ENCODE assay signal across 8 cellular contexts in genomic region chr17:74873036-74873873, GRCh38. TPM values are rescaled to one million over a fixed set of nuclear protein-coding genes. Genes with fewer than 3 reads are reported as not detected.
DNase-seq lines count a peak whose midpoint lies in the region; ATAC-seq and TF ChIP-seq lines count a peak whose summit lies in the region.

No MANE protein-coding gene starts in this region.

- H3K4me3 ChIP-seq in PC-9 (peak overlapping the region; percentile 85), esophagus (ENCODE audit: low read depth in 1 of 2, low read length in 2 of 2) (peak overlapping the region; percentile 57 to 69), mucosa of rectum (ENCODE audit: low read length in 2 of 2) (peak overlapping the region; percentile 88 to 90)

- DNase-seq in DMS53 treated with DMSO at 0.1 percent for 48 hours (lab: John Stamatoyannopoulos, UW; ENCODE audit: unreplicated experiment), result peak; percentile 99
- peak; percentile 100 for DNase-seq in KBM-7
- DNase-seq in PC-9, result peak; percentile 97 to 99
- peak; percentile 99 for DNase-seq in activated T-cell treated with anti-CD3 and anti-CD28 coated beads, Interleukin-2, amount 50 U/mL, for 4 hours
- peak; percentile 98 to 99 for DNase-seq in stimulated activated CD8-positive, alpha-beta memory T cell treated with anti-CD3 and anti-CD28 coated beads, Interleukin-4, amount 100 ng/mL, for 4 hours (ENCODE audit: low read depth in 2 of 2, low spot score in 1 of 2)

- H3K27ac ChIP-seq in PC-9, result peak overlapping the region; percentile 64
- peak overlapping the region; percentile 91 to 97 for H3K27ac ChIP-seq in esophagus (ENCODE audit: low read depth in 2 of 2, low read length in 1 of 2)
- peak overlapping the region; percentile 88 to 89 for H3K27ac ChIP-seq in mucosa of rectum (ENCODE audit: low read depth in 2 of 2, low read length in 2 of 2)

- H3K36me3 Mint-ChIP-seq in activated T-cell treated with anti-CD3 and anti-CD28 coated beads, Interleukin-2, amount 50 U/mL, for 4 hours (ENCODE audit: insufficient read depth), result no peaks in the 10 kb centered on the region

- H3F3A ChIP-seq in PC-9 (ENCODE audit: insufficient read depth, low read depth), result no peaks in the 10 kb centered on the region

- H3K9me2 ChIP-seq in PC-9 (ENCODE audit: insufficient read depth), result no peaks in the 10 kb centered on the region

- peak overlapping the region; percentile 89 for H2AFZ ChIP-seq in PC-9

- H3K4me1 Mint-ChIP-seq in activated T-cell treated with anti-CD3 and anti-CD28 coated beads, Interleukin-2, amount 50 U/mL, for 4 hours (ENCODE audit: low read depth), result peaks cover 19% of the 10 kb centered on the region

- no peaks in the 10 kb centered on the region for H3K79me2 ChIP-seq in PC-9 (ENCODE audit: low read depth)

- TSS peak; percentile 99 for BruUV-seq in PC-9 (replicated peaks; lab: Mats Ljungman, UMichigan)

- in situ Hi-C loops in KBM-7 (cut with MboI; ENCODE audit: low pct_unique_long_range_greater_than_20kb, low sequenced_read_pairs), result no loop called here

- H3K27me3 ChIP-seq in PC-9 (ENCODE audit: insufficient read depth, low read depth) (no peaks in the 10 kb centered on the region), esophagus (ENCODE audit: control insufficient read depth in 1 of 2, insufficient read depth in 2 of 2, low read length in 2 of 2) (no peaks in the 10 kb centered on the region), mucosa of rectum (ENCODE audit: control insufficient read depth in 2 of 2, insufficient read depth in 2 of 2, low read length in 2 of 2) (no peaks in the 10 kb centered on the region)

- 1% methylated on average over 49 to 55 of the region's 55 CpGs for WGBS in esophagus, 2 donors

- H4K20me1 ChIP-seq in PC-9 (ENCODE audit: insufficient read depth), result no peaks in the 10 kb centered on the region

- intact Hi-C loops in PC-9 (cut with micrococcal nuclease; ENCODE audit: unreplicated experiment), result loop anchor here (1.0 to 5.0 kb wide), 2 partner anchors 44 to 84 kb away; no protein-coding TSS in a partner anchor

- no peak for TF ChIP-seq CTCF in PC-9 (conservative IDR thresholded peaks at IDR 0.05)

- no peaks in the 10 kb centered on the region for H3K9me3 ChIP-seq in PC-9 (ENCODE audit: insufficient read depth, low read depth)
- H3K9me3 ChIP-seq in esophagus (ENCODE audit: control insufficient read depth in 2 of 2, insufficient read depth in 1 of 2, low read depth in 1 of 2, low read length in 1 of 2), result no peaks in the 10 kb centered on the region
- H3K9me3 ChIP-seq in mucosa of rectum (ENCODE audit: control insufficient read depth in 2 of 2, low read length in 2 of 2), result no peaks in the 10 kb centered on the region

- H3K27me3 Mint-ChIP-seq in activated T-cell treated with anti-CD3 and anti-CD28 coated beads, Interleukin-2, amount 50 U/mL, for 4 hours (ENCODE audit: low read depth), result no peaks in the 10 kb centered on the region

- peak overlapping the region; percentile 95 to 98 for H3K9ac ChIP-seq in mucosa of rectum (ENCODE audit: low read depth in 1 of 2, low read length in 2 of 2)

- CTCF ChIA-PET in PC-9 (lab: Charles Lee), result interaction anchor here (0.7 to 1.5 kb wide), 4 partner anchors 30 to 400 kb away, joined by 4 to 12 read pairs (median 7); no protein-coding TSS in a partner anchor

- no peaks in the 10 kb centered on the region for H3K36me3 ChIP-seq in PC-9 (ENCODE audit: low read depth)
- peaks cover 0 to 5% of the 10 kb centered on the region in 2 donors for H3K36me3 ChIP-seq in esophagus (ENCODE audit: control insufficient read depth in 2 of 2, insufficient read depth in 2 of 2, low read length in 1 of 2)
- no peaks in the 10 kb centered on the region for H3K36me3 ChIP-seq in mucosa of rectum (ENCODE audit: control insufficient read depth in 2 of 2, insufficient read depth in 2 of 2, low read length in 2 of 2)

- H3K4me1 ChIP-seq in PC-9 (replicated peaks; ENCODE audit: insufficient read depth), result peaks cover 23% of the 10 kb centered on the region
- peaks cover 4 to 20% of the 10 kb centered on the region in 2 donors for H3K4me1 ChIP-seq in esophagus (ENCODE audit: control insufficient read depth in 2 of 2, insufficient read depth in 2 of 2, low read length in 1 of 2)
- peaks cover 15 to 17% of the 10 kb centered on the region in 2 donors for H3K4me1 ChIP-seq in mucosa of rectum (ENCODE audit: control insufficient read depth in 2 of 2, insufficient read depth in 2 of 2, low read length in 2 of 2)

- H3K4me2 ChIP-seq in PC-9, result peak overlapping the region; percentile 97

- no peaks in the 10 kb centered on the region for H3K9me3 Mint-ChIP-seq in activated T-cell treated with anti-CD3 and anti-CD28 coated beads, Interleukin-2, amount 50 U/mL, for 4 hours

- peak; percentile 82 for ATAC-seq in GM21723 (IDR thresholded peaks at IDR 0.05; ENCODE audit: unreplicated experiment)
- ATAC-seq in activated T-cell treated with anti-CD3 and anti-CD28 coated beads, Interleukin-2, amount 50 U/mL, for 4 hours, result peak; percentile 97 to 98

- H3K4me3 Mint-ChIP-seq in activated T-cell treated with anti-CD3 and anti-CD28 coated beads, Interleukin-2, amount 50 U/mL, for 4 hours, result peak overlapping the region; percentile 88

- POLR2A ChIA-PET in PC-9 (lab: Charles Lee; ENCODE audit: unreplicated experiment), result interaction anchor here (0.6 to 1.0 kb wide), 19 partner anchors 9 to 907 kb away, joined by 3 to 8 read pairs (median 4); partner anchors contain the start of genes NAT9 and SLC16A5

RNA-seq across cellular contexts. Expression of gene FDXR, which starts 0.5 kb away (rescaled TPM):
- total RNA-seq in PC-9 (2021), result 18.2 and 30.7 TPM in 2 replicates
- 10 to 100 TPM in 1 of 3 donors, 1 to 10 TPM in 2; 6.1 to 12.0 (median 7.0) TPM for total RNA-seq in activated T-cell treated with anti-CD3 and anti-CD28 coated beads, Interleukin-2, amount 50 U/mL, for 4 hours
- 10 to 100 TPM; 13.4 to 28.9 TPM for polyA plus RNA-seq in esophagus

RNA-seq across cellular contexts. Expression of gene GRIN2C, which starts 13.6 kb away (rescaled TPM):
- total RNA-seq in PC-9 (2021), result 0.11 TPM in 1 of 2 replicates, not detected in the other
- total RNA-seq in activated T-cell treated with anti-CD3 and anti-CD28 coated beads, Interleukin-2, amount 50 U/mL, for 4 hours, result under 1 TPM in 1 of 3 donors, not detected in 2; 0.08 TPM
- under 1 TPM; 0.08 to 0.10 TPM for polyA plus RNA-seq in esophagus

RNA-seq across cellular contexts. Expression of gene FADS6, which starts 20.2 kb away (rescaled TPM):
- not detected in 2 replicates for total RNA-seq in PC-9 (2021)
- total RNA-seq in activated T-cell treated with anti-CD3 and anti-CD28 coated beads, Interleukin-2, amount 50 U/mL, for 4 hours, result not detected
- 1 to 10 TPM; 1.8 to 2.6 TPM for polyA plus RNA-seq in esophagus

RNA-seq across cellular contexts. Expression of gene USH1G, which starts 49.8 kb away (rescaled TPM):
- 0.22 and 0.28 TPM in 2 replicates for total RNA-seq in PC-9 (2021)
- total RNA-seq in activated T-cell treated with anti-CD3 and anti-CD28 coated beads, Interleukin-2, amount 50 U/mL, for 4 hours, result not detected
- polyA plus RNA-seq in esophagus, result 10 to 100 TPM in 1 of 2 donors, 1 to 10 TPM in 1; 6.0 to 11.9 TPM

RNA-seq across cellular contexts. Expression of gene OTOP2, which starts 50.8 kb away (rescaled TPM):
- not detected in 2 replicates for total RNA-seq in PC-9 (2021)
- total RNA-seq in activated T-cell treated with anti-CD3 and anti-CD28 coated beads, Interleukin-2, amount 50 U/mL, for 4 hours, result not detected
- under 1 TPM; 0.61 to 0.77 TPM for polyA plus RNA-seq in esophagus

Comparison
In these comparisons a context has a peak if more than half of its experiments do, and no peak if none do; other contexts are left out.
1. Peak in every context shown above with its lines: DNase-seq, ATAC-seq, H3K4me3 ChIP-seq and H3K27ac ChIP-seq.